In genomic region chr18:59358611-59359575, GRCh38 we compare ENCODE assay signal across 8 cellular contexts. TPM values are rescaled to one million over a fixed set of nuclear protein-coding genes. Genes with fewer than 3 reads are reported as not detected.
DNase-seq lines count a peak whose midpoint lies in the region; ATAC-seq and TF ChIP-seq lines count a peak whose summit lies in the region.

A gene with protein sequence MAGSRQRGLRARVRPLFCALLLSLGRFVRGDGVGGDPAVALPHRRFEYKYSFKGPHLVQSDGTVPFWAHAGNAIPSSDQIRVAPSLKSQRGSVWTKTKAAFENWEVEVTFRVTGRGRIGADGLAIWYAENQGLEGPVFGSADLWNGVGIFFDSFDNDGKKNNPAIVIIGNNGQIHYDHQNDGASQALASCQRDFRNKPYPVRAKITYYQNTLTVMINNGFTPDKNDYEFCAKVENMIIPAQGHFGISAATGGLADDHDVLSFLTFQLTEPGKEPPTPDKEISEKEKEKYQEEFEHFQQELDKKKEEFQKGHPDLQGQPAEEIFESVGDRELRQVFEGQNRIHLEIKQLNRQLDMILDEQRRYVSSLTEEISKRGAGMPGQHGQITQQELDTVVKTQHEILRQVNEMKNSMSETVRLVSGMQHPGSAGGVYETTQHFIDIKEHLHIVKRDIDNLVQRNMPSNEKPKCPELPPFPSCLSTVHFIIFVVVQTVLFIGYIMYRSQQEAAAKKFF (minus strand): TSS chr18:59359265. CDS start chr18:59359244, 21 bp downstream.

- peak within 1 kb of the TSS; percentile 89 for H2AFZ ChIP-seq in PC-9

- in situ Hi-C loops in KBM-7 (cut with MboI; ENCODE audit: low pct_unique_long_range_greater_than_20kb, low sequenced_read_pairs), result no loop called here

- peaks cover 25% of the 10 kb centered on the region for H3K36me3 ChIP-seq in PC-9 (ENCODE audit: low read depth)

- peak within 1 kb of the TSS; percentile 91 for H3K27ac ChIP-seq in PC-9

- H4K20me1 ChIP-seq in PC-9 (ENCODE audit: insufficient read depth), result peaks cover 30% of the 10 kb centered on the region

- H3F3A ChIP-seq in PC-9 (ENCODE audit: insufficient read depth, low read depth), result peaks cover 6% of the 10 kb centered on the region; the same call in 1 of the 2 replicates

- H3K4me2 ChIP-seq in PC-9, result peak within 1 kb of the TSS; percentile 85

- intact Hi-C loops in PC-9 (cut with micrococcal nuclease; ENCODE audit: unreplicated experiment), result loop anchor here (5.0 kb wide), 1 partner anchor 43 kb away; no protein-coding TSS in a partner anchor

- H3K9me2 ChIP-seq in PC-9 (ENCODE audit: insufficient read depth), result no peaks in the 10 kb centered on the region

- BruUV-seq in PC-9 (replicated peaks; lab: Mats Ljungman, UMichigan), result TSS peak; percentile 51

- POLR2A ChIA-PET in PC-9 (lab: Charles Lee; ENCODE audit: unreplicated experiment), result interaction anchor here (0.6 to 0.9 kb wide), 2 partner anchors 21 to 574 kb away, joined by 3 to 9 read pairs; no protein-coding TSS in a partner anchor

- H3K79me2 ChIP-seq in PC-9 (ENCODE audit: low read depth), result peaks cover 42% of the 10 kb centered on the region

- TF ChIP-seq CTCF in PC-9 (conservative IDR thresholded peaks at IDR 0.05) (no peak), epithelial cell of proximal tubule (conservative IDR thresholded peaks at IDR 0.05; ENCODE audit: low read depth, low read length) (no peak)

- peaks cover 24% of the 10 kb centered on the region for H3K4me1 ChIP-seq in PC-9 (replicated peaks; ENCODE audit: insufficient read depth)

- no peaks in the 10 kb centered on the region for H3K27me3 ChIP-seq in PC-9 (ENCODE audit: insufficient read depth, low read depth)

- H3K4me3 ChIP-seq in PC-9 (peak within 1 kb of the TSS; percentile 95), epithelial cell of proximal tubule (ENCODE audit: low read depth, low read length) (peak within 1 kb of the TSS; percentile 96)

- peak; percentile 94 for DNase-seq in DMS53 treated with DMSO at 0.1 percent for 48 hours (lab: John Stamatoyannopoulos, UW; ENCODE audit: unreplicated experiment)
- DNase-seq in KBM-7, result peak; percentile 92
- DNase-seq in PC-9, result peak; percentile 80 to 91
- peak; percentile 91 for DNase-seq in activated T-cell treated with anti-CD3 and anti-CD28 coated beads, Interleukin-2, amount 50 U/mL, for 1 hour
- DNase-seq in epithelial cell of proximal tubule (ENCODE audit: low read depth), result no peak
- peak; percentile 95 for DNase-seq in mucosa of gallbladder (ENCODE audit: low spot score)
- peak; percentile 95 for DNase-seq in stimulated activated CD8-positive, alpha-beta memory T cell treated with anti-CD3 and anti-CD28 coated beads, Interleukin-4, amount 100 ng/mL, for 24 hours (ENCODE audit: low read depth)

- no peaks in the 10 kb centered on the region for H3K9me3 ChIP-seq in PC-9 (ENCODE audit: insufficient read depth, low read depth)

- CTCF ChIA-PET in PC-9 (lab: Charles Lee), result interaction anchor here (0.6 kb wide), 1 partner anchor 13 kb away, joined by 8 read pairs; no protein-coding TSS in a partner anchor

- ATAC-seq in GM21723 (IDR thresholded peaks at IDR 0.05; ENCODE audit: unreplicated experiment), result peak; percentile 97

RNA-seq across cellular contexts. Expression of the gene that starts here (rescaled TPM):
- total RNA-seq in PC-9 (2021) (77.3 and 78.3 TPM in 2 replicates), epithelial cell of proximal tubule (78.2 and 92.0 TPM in 2 replicates), mucosa of gallbladder (63.6 TPM)
